In the genomic region with DNA sequence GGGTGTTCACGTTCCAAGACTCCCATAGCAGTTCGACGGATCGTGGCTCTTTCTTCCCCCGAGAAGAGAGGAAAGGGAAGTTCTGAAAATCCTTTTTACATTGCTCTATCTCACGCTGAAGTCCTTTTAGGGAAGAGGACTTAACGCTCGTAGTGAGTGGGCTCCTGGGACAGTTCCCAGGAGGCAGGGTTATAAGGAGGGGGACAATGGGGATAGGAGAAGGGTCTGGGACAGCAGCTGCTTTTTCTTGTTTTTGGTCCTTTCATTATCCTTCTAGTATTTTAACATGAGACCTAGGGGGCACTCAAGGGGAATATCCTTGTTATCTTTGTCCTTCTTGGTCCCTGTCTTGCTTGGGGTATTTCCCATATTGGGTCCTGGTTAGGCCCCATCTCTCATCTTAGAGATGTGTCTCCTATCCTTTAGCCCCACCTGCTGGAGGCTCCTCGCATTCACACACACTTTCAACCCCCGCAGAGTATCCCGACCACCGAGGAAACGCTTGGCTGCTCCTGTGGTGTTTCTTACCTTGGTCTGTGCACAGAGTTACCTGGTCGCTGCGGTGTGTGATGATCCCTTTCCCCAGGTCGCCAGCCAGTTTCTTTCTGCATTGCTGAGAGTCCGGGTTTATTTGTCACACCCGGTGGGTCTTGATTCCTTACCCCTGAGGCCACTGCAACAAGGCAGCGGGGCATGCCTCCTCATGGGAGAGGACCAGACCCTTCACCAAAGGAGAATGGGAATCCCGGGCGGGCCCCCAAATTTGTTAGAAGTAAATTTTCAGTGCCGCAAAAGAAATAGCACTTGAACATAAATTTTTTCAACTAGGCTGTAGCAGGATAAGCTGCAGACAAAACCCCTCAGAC, we compare ENCODE assay signal across 9 cellular contexts. TPM values are rescaled to one million over a fixed set of nuclear protein-coding genes. Genes with fewer than 3 reads are reported as not detected.
DNase-seq lines count a peak whose midpoint lies in the region; ATAC-seq and TF ChIP-seq lines count a peak whose summit lies in the region.
"Had no signal": no experiment of that assay in that cellular context is flagged by ENCODE, and none has a peak within 500 bp of the region (broad histone marks: within the 10 kb centered on the region; RNA-seq: fewer than 3 reads in every experiment).

No MANE protein-coding gene starts in this region.

- no peaks in the 10 kb centered on the region for H3K9me3 ChIP-seq in DOHH2 (ENCODE audit: control insufficient read depth, insufficient read depth, low read length)

- H3K4me2 ChIP-seq in DOHH2 (ENCODE audit: low read length), result no peak overlapping the region

- no peak overlapping the region for H3K27ac Mint-ChIP-seq in activated naive CD8-positive, alpha-beta T cell treated with anti-CD3 and anti-CD28 coated beads, Interleukin-2, amount 10 ng/mL, durations not matched to agents 7 days and 5 days

- H3K79me2 ChIP-seq in DOHH2 (ENCODE audit: control insufficient read depth, low read length), result no peaks in the 10 kb centered on the region

- H3K27me3 Mint-ChIP-seq in activated naive CD8-positive, alpha-beta T cell treated with anti-CD3 and anti-CD28 coated beads, Interleukin-2, amount 10 ng/mL, durations not matched to agents 7 days and 5 days, result no peaks in the 10 kb centered on the region

- peak; percentile 49 for DNase-seq in Jurkat, Clone E6-1 (ENCODE audit: low read depth, low spot score)
- peak; percentile 61 for DNase-seq in activated naive CD8-positive, alpha-beta T cell treated with anti-CD3 and anti-CD28 coated beads, Interleukin-2, amount 10 ng/mL, durations not matched to agents 7 days and 5 days
- DNase-seq in left ventricle myocardium superior, result peak; percentile 59
- peak; percentile 78 for DNase-seq in sciatic nerve (ENCODE audit: low spot score)
- no peak for DNase-seq in NCI-H774 (lab: John Stamatoyannopoulos, UW)

- H3K4me1 Mint-ChIP-seq in activated naive CD8-positive, alpha-beta T cell treated with anti-CD3 and anti-CD28 coated beads, Interleukin-2, amount 10 ng/mL, durations not matched to agents 7 days and 5 days, result no peaks in the 10 kb centered on the region

- H3K9me2 ChIP-seq in DOHH2 (replicated peaks; ENCODE audit: control insufficient read depth, low read length), result no peaks in the 10 kb centered on the region

- H3K9me3 Mint-ChIP-seq in activated naive CD8-positive, alpha-beta T cell treated with anti-CD3 and anti-CD28 coated beads, Interleukin-2, amount 10 ng/mL, durations not matched to agents 7 days and 5 days, result no peaks in the 10 kb centered on the region

- intact Hi-C loops in left ventricle myocardium superior (cut with micrococcal nuclease) (no loop called here), sciatic nerve (cut with DNase I) (no loop called here)

- H3K36me3 ChIP-seq in DOHH2 (ENCODE audit: control insufficient read depth, low read length), result peaks cover 3% of the 10 kb centered on the region

- H3K36me3 Mint-ChIP-seq in activated naive CD8-positive, alpha-beta T cell treated with anti-CD3 and anti-CD28 coated beads, Interleukin-2, amount 10 ng/mL, durations not matched to agents 7 days and 5 days, result peaks cover under 1% of the 10 kb centered on the region

- no peaks in the 10 kb centered on the region for H3K27me3 ChIP-seq in DOHH2 (ENCODE audit: control insufficient read depth, low read length)

- peaks cover 14% of the 10 kb centered on the region for H3K4me1 ChIP-seq in DOHH2 (ENCODE audit: control insufficient read depth, low read length)

- H3K27ac ChIP-seq in DOHH2 (ENCODE audit: low read depth, low read length), result no peak overlapping the region
- H3K27ac ChIP-seq: epithelial cell of prostate had no signal

- POLR2A ChIA-PET in activated naive CD8-positive, alpha-beta T cell treated with anti-CD3 and anti-CD28 coated beads, Interleukin-2, amount 10 ng/mL, durations not matched to agents 7 days and 5 days (lab: Charles Lee), result no interaction called here

- ATAC-seq in GM21528 (IDR thresholded peaks at IDR 0.05; ENCODE audit: low FRiP score, unreplicated experiment) (peak; percentile 78), SK-N-SH treated with all-trans-retinoic acid at 6 μM for 48 hours (peak; percentile 98), left ventricle myocardium superior (peak; percentile 84), sciatic nerve (peak; percentile 92)
- peak; percentile 89 for ATAC-seq in activated naive CD8-positive, alpha-beta T cell treated with anti-CD3 and anti-CD28 coated beads, Interleukin-2, amount 10 ng/mL, durations not matched to agents 7 days and 5 days (ENCODE audit: low read depth)

- H3K4me3 Mint-ChIP-seq in activated naive CD8-positive, alpha-beta T cell treated with anti-CD3 and anti-CD28 coated beads, Interleukin-2, amount 10 ng/mL, durations not matched to agents 7 days and 5 days, result no peak overlapping the region

- H3K4me3 ChIP-seq in DOHH2 (ENCODE audit: low read length), result no peak overlapping the region
- no peak overlapping the region for H3K4me3 ChIP-seq in Jurkat, Clone E6-1 (ENCODE audit: low read length)

- H4K20me1 ChIP-seq in DOHH2 (ENCODE audit: control insufficient read depth, insufficient read depth, low read depth, low read length), result no peaks in the 10 kb centered on the region

- peak; percentile 85 for TF ChIP-seq CTCF in DOHH2 (IDR thresholded peaks at IDR 0.05; ENCODE audit: low read depth, low read length, poor library complexity, severe bottlenecking)

- no peaks in the 10 kb centered on the region; the same call in 1 of the 2 replicates for H3F3A ChIP-seq in DOHH2 (ENCODE audit: control insufficient read depth, insufficient read depth)

TF ChIP-seq in SK-N-SH treated with all-trans-retinoic acid at 6 μM for 48 hours, 23 proteins besides CTCF, POLR2A, EP300 and RAD21 (continues in another document):
- TF ChIP-seq, protein P1, sequence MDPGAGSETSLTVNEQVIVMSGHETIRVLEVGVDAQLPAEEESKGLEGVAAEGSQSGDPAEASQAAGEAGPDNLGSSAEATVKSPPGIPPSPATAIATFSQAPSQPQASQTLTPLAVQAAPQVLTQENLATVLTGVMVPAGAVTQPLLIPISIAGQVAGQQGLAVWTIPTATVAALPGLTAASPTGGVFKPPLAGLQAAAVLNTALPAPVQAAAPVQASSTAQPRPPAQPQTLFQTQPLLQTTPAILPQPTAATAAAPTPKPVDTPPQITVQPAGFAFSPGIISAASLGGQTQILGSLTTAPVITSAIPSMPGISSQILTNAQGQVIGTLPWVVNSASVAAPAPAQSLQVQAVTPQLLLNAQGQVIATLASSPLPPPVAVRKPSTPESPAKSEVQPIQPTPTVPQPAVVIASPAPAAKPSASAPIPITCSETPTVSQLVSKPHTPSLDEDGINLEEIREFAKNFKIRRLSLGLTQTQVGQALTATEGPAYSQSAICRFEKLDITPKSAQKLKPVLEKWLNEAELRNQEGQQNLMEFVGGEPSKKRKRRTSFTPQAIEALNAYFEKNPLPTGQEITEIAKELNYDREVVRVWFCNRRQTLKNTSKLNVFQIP (CRISPR knock-in tag; IDR thresholded peaks at IDR 0.05; ENCODE audit: borderline replicate concordance, low read depth), result no peak
- TF ChIP-seq RARB (CRISPR knock-in tag; IDR thresholded peaks at IDR 0.05) (no peak), ZNF70 (CRISPR knock-in tag; IDR thresholded peaks at IDR 0.05) (no peak), ZFP3 (CRISPR knock-in tag; IDR thresholded peaks at IDR 0.05) (no peak), TCF4 (CRISPR knock-in tag; IDR thresholded peaks at IDR 0.05; ENCODE audit: borderline replicate concordance) (no peak), ARNTL (CRISPR knock-in tag; IDR thresholded peaks at IDR 0.05; ENCODE audit: borderline replicate concordance, low read depth) (no peak), ZNF8 (CRISPR knock-in tag; IDR thresholded peaks at IDR 0.05) (no peak), OSR1 (CRISPR knock-in tag; IDR thresholded peaks at IDR 0.05) (no peak), BACH2 (CRISPR knock-in tag; IDR thresholded peaks at IDR 0.05; ENCODE audit: borderline replicate concordance) (no peak), ESRRG (CRISPR knock-in tag; IDR thresholded peaks at IDR 0.05) (no peak)
- TF ChIP-seq, protein P2, sequence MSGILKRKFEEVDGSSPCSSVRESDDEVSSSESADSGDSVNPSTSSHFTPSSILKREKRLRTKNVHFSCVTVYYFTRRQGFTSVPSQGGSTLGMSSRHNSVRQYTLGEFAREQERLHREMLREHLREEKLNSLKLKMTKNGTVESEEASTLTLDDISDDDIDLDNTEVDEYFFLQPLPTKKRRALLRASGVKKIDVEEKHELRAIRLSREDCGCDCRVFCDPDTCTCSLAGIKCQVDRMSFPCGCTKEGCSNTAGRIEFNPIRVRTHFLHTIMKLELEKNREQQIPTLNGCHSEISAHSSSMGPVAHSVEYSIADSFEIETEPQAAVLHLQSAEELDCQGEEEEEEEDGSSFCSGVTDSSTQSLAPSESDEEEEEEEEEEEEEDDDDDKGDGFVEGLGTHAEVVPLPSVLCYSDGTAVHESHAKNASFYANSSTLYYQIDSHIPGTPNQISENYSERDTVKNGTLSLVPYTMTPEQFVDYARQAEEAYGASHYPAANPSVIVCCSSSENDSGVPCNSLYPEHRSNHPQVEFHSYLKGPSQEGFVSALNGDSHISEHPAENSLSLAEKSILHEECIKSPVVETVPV (CRISPR knock-in tag; IDR thresholded peaks at IDR 0.05), result no peak
- TF ChIP-seq, protein P3, sequence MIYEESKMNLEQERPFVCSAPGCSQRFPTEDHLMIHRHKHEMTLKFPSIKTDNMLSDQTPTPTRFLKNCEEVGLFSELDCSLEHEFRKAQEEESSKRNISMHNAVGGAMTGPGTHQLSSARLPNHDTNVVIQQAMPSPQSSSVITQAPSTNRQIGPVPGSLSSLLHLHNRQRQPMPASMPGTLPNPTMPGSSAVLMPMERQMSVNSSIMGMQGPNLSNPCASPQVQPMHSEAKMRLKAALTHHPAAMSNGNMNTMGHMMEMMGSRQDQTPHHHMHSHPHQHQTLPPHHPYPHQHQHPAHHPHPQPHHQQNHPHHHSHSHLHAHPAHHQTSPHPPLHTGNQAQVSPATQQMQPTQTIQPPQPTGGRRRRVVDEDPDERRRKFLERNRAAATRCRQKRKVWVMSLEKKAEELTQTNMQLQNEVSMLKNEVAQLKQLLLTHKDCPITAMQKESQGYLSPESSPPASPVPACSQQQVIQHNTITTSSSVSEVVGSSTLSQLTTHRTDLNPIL (CRISPR knock-in tag; IDR thresholded peaks at IDR 0.05; ENCODE audit: low read depth), result no peak

RNA-seq across cellular contexts. Expression of a gene that starts 29.7 kb away (rescaled TPM):
- polyA plus RNA-seq in Jurkat, Clone E6-1 (2012; ENCODE audit: insufficient read depth, insufficient read length), result 82.1 TPM
- 10 to 100 TPM; 13.7 to 14.4 TPM for total RNA-seq in activated naive CD8-positive, alpha-beta T cell treated with anti-CD3 and anti-CD28 coated beads, Interleukin-2, amount 10 ng/mL, durations not matched to agents 7 days and 5 days
- total RNA-seq in left ventricle myocardium superior (30.8 TPM), sciatic nerve (79.0 TPM)
